ENCODE assay signal across 1 cellular context in genomic region chr7:39560997-39561396, GRCh38.
TF ChIP-seq lines count a peak whose summit lies in the region.

No MANE protein-coding gene starts in this region.

TF ChIP-seq in WTC11, 78 proteins besides CTCF, POLR2A, EP300 and RAD21 (continued from another document):
- TF ChIP-seq ZNF425 (CRISPR knock-in tag; conservative IDR thresholded peaks at IDR 0.05) (no peak), NFATC4 (CRISPR knock-in tag; IDR thresholded peaks at IDR 0.05) (no peak), ZNF219 (CRISPR knock-in tag; IDR thresholded peaks at IDR 0.05; ENCODE audit: borderline replicate concordance) (no peak), GABPB1 (CRISPR knock-in tag; IDR thresholded peaks at IDR 0.05) (no peak), USF2 (CRISPR knock-in tag; IDR thresholded peaks at IDR 0.05) (no peak), MYBL2 (CRISPR knock-in tag; IDR thresholded peaks at IDR 0.05) (no peak), E2F1 (CRISPR knock-in tag; IDR thresholded peaks at IDR 0.05) (no peak), ZNF671 (CRISPR knock-in tag; IDR thresholded peaks at IDR 0.05) (no peak)
